In genomic region chr11:34068098-34068497, GRCh38 we compare ENCODE assay signal across 9 cellular contexts. TPM values are rescaled to one million over a fixed set of nuclear protein-coding genes. Genes with fewer than 3 reads are reported as not detected.
DNase-seq lines count a peak whose midpoint lies in the region; ATAC-seq, FAIRE-seq and TF ChIP-seq lines count a peak whose summit lies in the region.
"Had no signal": no experiment of that assay in that cellular context is flagged by ENCODE, and none has a peak within 500 bp of the region (broad histone marks: within the 10 kb centered on the region; RNA-seq: fewer than 3 reads in every experiment).

No MANE protein-coding gene starts in this region.

- H3K9me3 Mint-ChIP-seq in HFFc6 (no peaks in the 10 kb centered on the region), type B pancreatic cell (no peaks in the 10 kb centered on the region)

- no peaks in the 10 kb centered on the region for H3K9me3 ChIP-seq in HepG2 (ENCODE audit: low read length)

- in situ Hi-C loops in astrocyte of the cerebellum (cut with HindIII; ENCODE audit: low sequenced_read_pairs): no loop called here
- in situ Hi-C loops in HepG2 (cut with HindIII; ENCODE audit: extremely low pct_ligation_motif_present, low pct_unique_long_range_greater_than_20kb): no loop called here

- H3K79me2 ChIP-seq in HepG2 (ENCODE audit: insufficient read depth, low read length): peaks cover 91% of the 10 kb centered on the region

- CTCF ChIA-PET in HepG2 (lab: Yijun Ruan, JAX; ENCODE audit: low intra/inter-chr PET ratio, low total read pairs): no interaction called here

- TF ChIP-seq EP300 in HepG2 (IDR thresholded peaks at IDR 0.05; ENCODE audit: low read depth in 2 of 2, low read length in 2 of 2) (no peak), HepG2 (CRISPR knock-in tag; IDR thresholded peaks at IDR 0.05; ENCODE audit: borderline replicate concordance) (no peak)

- no peak for TF ChIP-seq CTCF in HFFc6 (IDR thresholded peaks at IDR 0.05)
- no peak for TF ChIP-seq CTCF in astrocyte of the cerebellum (IDR thresholded peaks at IDR 0.05; ENCODE audit: low read depth, low read length, missing control alignments)
- TF ChIP-seq CTCF in HepG2 (CRISPR knock-in tag; IDR thresholded peaks at IDR 0.05): no peak
- no peak for TF ChIP-seq CTCF in omental fat pad (IDR thresholded peaks at IDR 0.05)
- TF ChIP-seq CTCF in type B pancreatic cell (conservative IDR thresholded peaks at IDR 0.05): no peak

- no peak overlapping the region for H3K27ac ChIP-seq in HepG2 (ENCODE audit: extremely low read length, insufficient read depth, low read length)

- peaks cover 37% of the 10 kb centered on the region for H3K36me3 Mint-ChIP-seq in HFFc6 (ENCODE audit: low read depth)
- H3K36me3 Mint-ChIP-seq in type B pancreatic cell: peaks cover 21% of the 10 kb centered on the region

- no peaks in the 10 kb centered on the region for H3K27me3 ChIP-seq in HepG2 (ENCODE audit: control insufficient read depth in 1 of 2, insufficient read depth in 2 of 2, low read length in 2 of 2)

- FAIRE-seq in HepG2 (lab: Jason Lieb, UNC): no peak

- H3K9ac ChIP-seq in HepG2 (ENCODE audit: insufficient read depth, low read depth, low read length): no peak overlapping the region

- H3K4me2 ChIP-seq in HepG2 (ENCODE audit: low read depth, low read length): no peak overlapping the region

- peaks cover 1% of the 10 kb centered on the region; the same call in 1 of the 2 replicates for H3K27me3 Mint-ChIP-seq in HFFc6 (ENCODE audit: insufficient read depth)
- no peaks in the 10 kb centered on the region for H3K27me3 Mint-ChIP-seq in type B pancreatic cell

- peaks cover 4 to 38% of the 10 kb centered on the region in 2 experiments; a peak in 4 of 5 replicates for H3K36me3 ChIP-seq in HepG2 (replicated peaks in 1 of 2; ENCODE audit: control insufficient read depth in 1 of 2, insufficient read depth in 2 of 2, low read length in 2 of 2)

- no peak for TF ChIP-seq RAD21 in HepG2 (CRISPR knock-in tag; IDR thresholded peaks at IDR 0.05)

- no peak for TF ChIP-seq POLR2A in HepG2 (IDR thresholded peaks at IDR 0.05; ENCODE audit: insufficient read depth in 1 of 2, low read depth in 2 of 2, low read length in 2 of 2)

- peaks cover 57% of the 10 kb centered on the region for H3K4me1 Mint-ChIP-seq in HFFc6 (ENCODE audit: low read depth)
- H3K4me1 Mint-ChIP-seq in type B pancreatic cell (ENCODE audit: unreplicated experiment): peaks cover 23% of the 10 kb centered on the region

- peaks cover 73% of the 10 kb centered on the region for H4K20me1 ChIP-seq in HepG2 (ENCODE audit: insufficient read depth, low read length)

- POLR2A ChIA-PET in HepG2 (lab: Yijun Ruan, JAX): interaction anchor here (1.3 kb wide), 1 partner anchor 17 kb away, joined by 3 read pairs; the partner anchor contains the start of gene CAPRIN1

- 94% methylated on average over 2 of the region's 2 CpGs for WGBS in HepG2 (ENCODE audit: low lambda C conversion rate)

- H3K4me1 ChIP-seq in HepG2 (ENCODE audit: insufficient read depth, low read length): peaks cover 14% of the 10 kb centered on the region

- intact Hi-C loops in HepG2 (cut with micrococcal nuclease; ENCODE audit: unreplicated experiment): no loop called here

- H3K27ac Mint-ChIP-seq in HFFc6 (peak overlapping the region; percentile 22), type B pancreatic cell (no peak overlapping the region)

- no peak overlapping the region for H3K4me3 ChIP-seq in astrocyte of the cerebellum (ENCODE audit: low read depth, low read length)
- no peak overlapping the region for H3K4me3 ChIP-seq in HepG2 (replicated peaks in 1 of 3; ENCODE audit: insufficient read depth in 1 of 3, low read depth in 2 of 3, low read length in 3 of 3)

- peak; percentile 36 for ATAC-seq in HepG2
- ATAC-seq in omental fat pad (ENCODE audit: low FRiP score): no peak
- ATAC-seq in HG03460 (IDR thresholded peaks at IDR 0.05; ENCODE audit: unreplicated experiment): no peak

- no peak overlapping the region for H2AFZ ChIP-seq in HepG2 (ENCODE audit: low read length)

- DNase-seq in CD1c-positive myeloid dendritic cell (ENCODE audit: extremely low spot score): peak; percentile 16
- no peak for DNase-seq in HFFc6
- DNase-seq in astrocyte of the cerebellum (ENCODE audit: low read depth): peak; percentile 63
- no peak for DNase-seq in HepG2 (ENCODE audit: low spot score)
- no peak for DNase-seq in omental fat pad (ENCODE audit: low spot score)
- no peak for DNase-seq in type B pancreatic cell (ENCODE audit: extremely low spot score, unreplicated experiment)
- no peak for DNase-seq in NCI-H1694 (lab: John Stamatoyannopoulos, UW)
- DNase-seq: NCI-H1417 treated with DMSO at 0.1 percent for 48 hours had no signal

- H3K4me3 Mint-ChIP-seq in HFFc6 (no peak overlapping the region), type B pancreatic cell (no peak overlapping the region)

- no TSS peak for BruUV-seq in HepG2 (replicated peaks; lab: Mats Ljungman, UMichigan)

TF ChIP-seq in HepG2, 621 proteins besides CTCF, POLR2A, EP300 and RAD21:
- no peak for TF ChIP-seq ZNF121 (CRISPR knock-in tag; IDR thresholded peaks at IDR 0.05)
- peak; percentile 80 for TF ChIP-seq RBM22 (optimal IDR thresholded peaks at IDR 0.05; ENCODE audit: low read length)
- 0 out of 2 replicates have a peak, but pooled peaks have one; percentile 6 for TF ChIP-seq FOSL2 (CRISPR knock-in tag; IDR thresholded peaks at IDR 0.05)
- TF ChIP-seq STAT5B (CRISPR knock-in tag; IDR thresholded peaks at IDR 0.05): no peak
- no peak for TF ChIP-seq NRL (CRISPR knock-in tag; IDR thresholded peaks at IDR 0.05; ENCODE audit: borderline replicate concordance)

RNA-seq across cellular contexts. Expression of gene CAPRIN1, which starts 16.6 kb away (rescaled TPM):
- 100 to 1,000 TPM; 275 to 313 (median 300) TPM for total RNA-seq in HFFc6 (2021; fragmentation: NEBNext Ultra II Directional; extraction: Animal tissue kit (Norgen Biotek cat#: 25700))
- 162 and 284 TPM in 2 replicates for total RNA-seq in HepG2 (2016; rRNA removed; fragmentation: Illumina TruSeq; extraction: Trizol)
- 44.8 and 58.6 TPM in 2 replicates for total RNA-seq in HepG2 (2016; cell fraction: cytosol; rRNA removed; fragmentation: Illumina TruSeq; extraction: Trizol; ENCODE audit: low read depth)
- 162 and 279 TPM in 2 replicates for total RNA-seq in HepG2 (2016; cell fraction: insoluble cytoplasmic fraction; rRNA removed; fragmentation: Illumina TruSeq; extraction: Trizol)
- total RNA-seq in HepG2 (2016; cell fraction: membrane; rRNA removed; fragmentation: Illumina TruSeq; extraction: Trizol): 104 and 119 TPM in 2 replicates
- total RNA-seq in HepG2 (2016; cell fraction: nucleus; rRNA removed; fragmentation: Illumina TruSeq; extraction: Trizol): 189 and 204 TPM in 2 replicates
- 94.9 and 114 TPM in 2 replicates for polyA plus RNA-seq in HepG2 (2011; rRNA removed)
- polyA plus RNA-seq in HepG2 (2011; cell fraction: cytosol; rRNA removed): 74.4 and 98.8 TPM in 2 replicates
- 51.0 and 58.1 TPM in 2 replicates for polyA plus RNA-seq in HepG2 (2011; cell fraction: nucleus; rRNA removed)
- polyA plus RNA-seq in HepG2 (2012): 80.9 and 114 TPM in 2 replicates
- 16.0 and 18.8 TPM in 2 replicates for polyA plus RNA-seq in HepG2 (2016; cell fraction: cytosol; fragmentation: Illumina TruSeq; extraction: Trizol; ENCODE audit: low read depth)
- polyA plus RNA-seq in HepG2 (2016; cell fraction: insoluble cytoplasmic fraction; fragmentation: Illumina TruSeq; extraction: Trizol; ENCODE audit: low read depth): 277 and 286 TPM in 2 replicates
- 61.3 and 64.2 TPM in 2 replicates for polyA plus RNA-seq in HepG2 (2016; cell fraction: membrane; fragmentation: Illumina TruSeq; extraction: Trizol; ENCODE audit: low read depth)
- polyA plus RNA-seq in HepG2 (2016; cell fraction: nucleus; fragmentation: Illumina TruSeq; extraction: Trizol; ENCODE audit: insufficient read depth, low read depth): 144 and 159 TPM in 2 replicates
- polyA minus RNA-seq in HepG2 (2011; rRNA and poly(A)+ RNA removed; ENCODE audit: low replicate concordance): 229 and 694 TPM in 2 replicates
- polyA minus RNA-seq in HepG2 (2011; cell fraction: cytosol; rRNA and poly(A)+ RNA removed): 122 and 129 TPM in 2 replicates
- 193 and 204 TPM in 2 replicates for polyA minus RNA-seq in HepG2 (2011; cell fraction: nucleus; rRNA and poly(A)+ RNA removed)
- total RNA-seq in omental fat pad: 100 to 1,000 TPM; 130 to 190 (median 141) TPM
- 218 and 277 TPM in 2 replicates for total RNA-seq in type B pancreatic cell (ENCODE audit: low replicate concordance)

RNA-seq across cellular contexts. Expression of gene NAT10, which starts 37.3 kb away (rescaled TPM):
- 10 to 100 TPM; 46.9 to 61.2 (median 54.9) TPM for total RNA-seq in HFFc6 (2021; fragmentation: NEBNext Ultra II Directional; extraction: Animal tissue kit (Norgen Biotek cat#: 25700))
- total RNA-seq in HepG2 (2016; rRNA removed; fragmentation: Illumina TruSeq; extraction: Trizol): 51.9 and 68.5 TPM in 2 replicates
- total RNA-seq in HepG2 (2016; cell fraction: cytosol; rRNA removed; fragmentation: Illumina TruSeq; extraction: Trizol; ENCODE audit: low read depth): 11.7 and 14.5 TPM in 2 replicates
- 51.3 and 65.0 TPM in 2 replicates for total RNA-seq in HepG2 (2016; cell fraction: insoluble cytoplasmic fraction; rRNA removed; fragmentation: Illumina TruSeq; extraction: Trizol)
- 23.4 and 24.4 TPM in 2 replicates for total RNA-seq in HepG2 (2016; cell fraction: membrane; rRNA removed; fragmentation: Illumina TruSeq; extraction: Trizol)
- 52.2 and 52.3 TPM in 2 replicates for total RNA-seq in HepG2 (2016; cell fraction: nucleus; rRNA removed; fragmentation: Illumina TruSeq; extraction: Trizol)
- polyA plus RNA-seq in HepG2 (2011; rRNA removed): 33.9 TPM in 2 replicates
- polyA plus RNA-seq in HepG2 (2011; cell fraction: cytosol; rRNA removed): 22.9 and 27.5 TPM in 2 replicates
- 49.7 and 54.1 TPM in 2 replicates for polyA plus RNA-seq in HepG2 (2011; cell fraction: nucleus; rRNA removed)
- polyA plus RNA-seq in HepG2 (2012): 26.7 and 33.0 TPM in 2 replicates
- 5.2 and 5.6 TPM in 2 replicates for polyA plus RNA-seq in HepG2 (2016; cell fraction: cytosol; fragmentation: Illumina TruSeq; extraction: Trizol; ENCODE audit: low read depth)
- 56.8 and 61.8 TPM in 2 replicates for polyA plus RNA-seq in HepG2 (2016; cell fraction: insoluble cytoplasmic fraction; fragmentation: Illumina TruSeq; extraction: Trizol; ENCODE audit: low read depth)
- 12.1 and 13.5 TPM in 2 replicates for polyA plus RNA-seq in HepG2 (2016; cell fraction: membrane; fragmentation: Illumina TruSeq; extraction: Trizol; ENCODE audit: low read depth)
- 73.3 and 79.4 TPM in 2 replicates for polyA plus RNA-seq in HepG2 (2016; cell fraction: nucleus; fragmentation: Illumina TruSeq; extraction: Trizol; ENCODE audit: insufficient read depth, low read depth)
- polyA minus RNA-seq in HepG2 (2011; rRNA and poly(A)+ RNA removed; ENCODE audit: low replicate concordance): 94.6 and 150 TPM in 2 replicates
- 36.1 and 49.2 TPM in 2 replicates for polyA minus RNA-seq in HepG2 (2011; cell fraction: cytosol; rRNA and poly(A)+ RNA removed)
- 60.5 and 63.5 TPM in 2 replicates for polyA minus RNA-seq in HepG2 (2011; cell fraction: nucleus; rRNA and poly(A)+ RNA removed)
- total RNA-seq in omental fat pad: 10 to 100 TPM; 26.5 to 52.7 (median 27.7) TPM
- total RNA-seq in type B pancreatic cell (ENCODE audit: low replicate concordance): 46.9 and 63.5 TPM in 2 replicates

Comparison
In these comparisons a context has a peak if more than half of its experiments do, and no peak if none do; other contexts are left out.
1. DNase-seq: peak in CD1c-positive myeloid dendritic cell (single experiment) and astrocyte of the cerebellum (single experiment); none in HFFc6 (single experiment), HepG2 (single experiment), omental fat pad (single experiment), type B pancreatic cell (single experiment) and NCI-H1694 (single experiment).